24 cellular contexts compared by ENCODE assay signal in genomic region chr1:156138366-156138969, GRCh38. TPM values are rescaled to one million over a fixed set of nuclear protein-coding genes. Genes with fewer than 3 reads are reported as not detected.
A peak's percentile ranks its signal among the peaks of the same experiment; 100 is the strongest.
DNase-seq lines count a peak whose midpoint lies in the region; ATAC-seq and TF ChIP-seq lines count a peak whose summit lies in the region.
"Had no signal": no experiment of that assay in that cellular context is flagged by ENCODE, and none has a peak within 500 bp of the region (broad histone marks: within the 10 kb centered on the region; RNA-seq: fewer than 3 reads in every experiment).

No MANE protein-coding gene starts in this region.

- DNase-seq in HFFc6 (no peak), chondrocyte (ENCODE audit: low spot score) (peak; percentile 93), osteocyte (ENCODE audit: extremely low spot score, unreplicated experiment) (no peak), left colon (no peak), WERI-Rb-1 (no peak), HCEC 1CT (no peak)
- DNase-seq: activated CD4-positive, alpha-beta T cell treated with anti-CD3 and anti-CD28 coated beads for 36 hours; activated CD8-positive, alpha-beta memory T cell treated with anti-CD3 and anti-CD28 coated beads for 24 hours; activated effector memory CD4-positive, alpha-beta T cell treated with Interleukin-2 at 50 U/mL for 16 hours; activated naive CD8-positive, alpha-beta T cell treated with anti-CD3 and anti-CD28 coated beads for 36 hours; central memory CD4-positive, alpha-beta T cell; dorsolateral prefrontal cortex; Karpas-422; MV-4-11; naive B cell; occipital lobe; OCI-M1; SK-N-SH; stimulated activated naive CD8-positive, alpha-beta T cell treated with anti-CD3 and anti-CD28 coated beads, Interleukin-15, Interleukin-2, amounts not matched to agents 100 U/mL and 50 U/mL, for 24 hours had no signal

- peak overlapping the region; percentile 78 for H3K27ac Mint-ChIP-seq in HFFc6
- H3K27ac Mint-ChIP-seq in chondrocyte (ENCODE audit: unreplicated experiment): no peak overlapping the region
- peak overlapping the region; percentile 14 for H3K27ac Mint-ChIP-seq in osteocyte (ENCODE audit: unreplicated experiment)
- H3K27ac Mint-ChIP-seq: activated CD4-positive, alpha-beta T cell treated with anti-CD3 and anti-CD28 coated beads for 36 hours; activated naive CD8-positive, alpha-beta T cell treated with anti-CD3 and anti-CD28 coated beads for 36 hours had no signal

- intact Hi-C loops in left colon (cut with DNase I, micrococcal nuclease): no loop called here

- H3K27me3 Mint-ChIP-seq in HFFc6 (ENCODE audit: insufficient read depth) (peaks cover 94% of the 10 kb centered on the region), chondrocyte (ENCODE audit: low read depth) (no peaks in the 10 kb centered on the region), osteocyte (ENCODE audit: unreplicated experiment) (no peaks in the 10 kb centered on the region)
- H3K27me3 Mint-ChIP-seq: activated CD4-positive, alpha-beta T cell treated with anti-CD3 and anti-CD28 coated beads for 36 hours; activated naive CD8-positive, alpha-beta T cell treated with anti-CD3 and anti-CD28 coated beads for 36 hours had no signal

- ATAC-seq in left colon: no peak
- ATAC-seq: activated CD4-positive, alpha-beta T cell treated with anti-CD3 and anti-CD28 coated beads for 36 hours; stimulated activated naive CD8-positive, alpha-beta T cell treated with anti-CD3 and anti-CD28 coated beads, Interleukin-15, Interleukin-2, amounts not matched to agents 100 U/mL and 50 U/mL, for 24 hours had no signal

- H3K9me3 ChIP-seq in WERI-Rb-1 (ENCODE audit: severe bottlenecking): no peaks in the 10 kb centered on the region
- H3K9me3 ChIP-seq: ascending aorta, SK-N-SH, thoracic aorta had no signal

- H3K4me1 Mint-ChIP-seq in HFFc6 (ENCODE audit: low read depth) (peaks cover 47% of the 10 kb centered on the region), chondrocyte (ENCODE audit: low read depth) (peaks cover 36% of the 10 kb centered on the region), osteocyte (ENCODE audit: unreplicated experiment) (peaks cover 15% of the 10 kb centered on the region)
- H3K4me1 Mint-ChIP-seq: activated CD4-positive, alpha-beta T cell treated with anti-CD3 and anti-CD28 coated beads for 36 hours; activated naive CD8-positive, alpha-beta T cell treated with anti-CD3 and anti-CD28 coated beads for 36 hours; CD14-positive monocyte; naive B cell had no signal

- H3K36me3 Mint-ChIP-seq in HFFc6 (ENCODE audit: low read depth) (peaks cover 68% of the 10 kb centered on the region), chondrocyte (ENCODE audit: low read depth) (peaks cover 46% of the 10 kb centered on the region), osteocyte (ENCODE audit: unreplicated experiment) (peaks cover 55% of the 10 kb centered on the region)
- H3K36me3 Mint-ChIP-seq: naive B cell had no signal

- TF ChIP-seq CTCF in HFFc6 (IDR thresholded peaks at IDR 0.05) (no peak), chondrocyte (IDR thresholded peaks at IDR 0.05) (no peak), osteocyte (IDR thresholded peaks at IDR 0.05) (no peak), WERI-Rb-1 (IDR thresholded peaks at IDR 0.05; ENCODE audit: low read depth, low read length) (no peak)

- H3K4me3 Mint-ChIP-seq in HFFc6: peak overlapping the region; percentile 57; the same call in 1 of the 2 replicates
- no peak overlapping the region for H3K4me3 Mint-ChIP-seq in chondrocyte (ENCODE audit: unreplicated experiment)
- H3K4me3 Mint-ChIP-seq in osteocyte (ENCODE audit: unreplicated experiment): no peak overlapping the region
- H3K4me3 Mint-ChIP-seq: activated CD4-positive, alpha-beta T cell treated with anti-CD3 and anti-CD28 coated beads for 36 hours; activated naive CD8-positive, alpha-beta T cell treated with anti-CD3 and anti-CD28 coated beads for 36 hours; mesothelial cell of epicardium; naive B cell had no signal

- no peak overlapping the region for H3K4me3 ChIP-seq in WERI-Rb-1 (ENCODE audit: low read depth, low read length)
- H3K4me3 ChIP-seq: ascending aorta, dorsolateral prefrontal cortex, thoracic aorta had no signal

- no peaks in the 10 kb centered on the region for H3K27me3 ChIP-seq in WERI-Rb-1 (ENCODE audit: insufficient read depth, low read depth, severe bottlenecking)
- H3K27me3 ChIP-seq: ascending aorta, dorsolateral prefrontal cortex had no signal

- H3K9me3 Mint-ChIP-seq in HFFc6: peaks cover 43% of the 10 kb centered on the region
- H3K9me3 Mint-ChIP-seq in chondrocyte (ENCODE audit: low read depth): no peaks in the 10 kb centered on the region
- no peaks in the 10 kb centered on the region for H3K9me3 Mint-ChIP-seq in osteocyte (ENCODE audit: unreplicated experiment)
- H3K9me3 Mint-ChIP-seq: activated naive CD8-positive, alpha-beta T cell treated with anti-CD3 and anti-CD28 coated beads for 36 hours; mesothelial cell of epicardium; naive B cell had no signal

- no peak overlapping the region for H3K27ac ChIP-seq in WERI-Rb-1
- H3K27ac ChIP-seq: HL-60 had no signal

- H3K36me3 ChIP-seq in WERI-Rb-1: peaks cover 57% of the 10 kb centered on the region

RNA-seq across cellular contexts. Expression of gene SEMA4A, which starts 14.9 kb away (rescaled TPM):
- 1 to 10 TPM in 2 of 6 experiments, under 1 TPM in 4; 0.71 to 1.1 (median 0.83) TPM for total RNA-seq in HFFc6 (2021; fragmentation: NEBNext Ultra II Directional; extraction: Animal tissue kit (Norgen Biotek cat#: 25700))
- total RNA-seq in chondrocyte (1.6 to 2.5 TPM (median 2.0 TPM) in 3 replicates), osteocyte (1.6 and 1.8 TPM in 2 replicates), left colon (1 to 10 TPM; 3.5 to 6.5 TPM)

RNA-seq across cellular contexts. Expression of gene LMNA, which starts 24.0 kb away (rescaled TPM):
- total RNA-seq in HFFc6 (2021; fragmentation: NEBNext Ultra II Directional; extraction: Animal tissue kit (Norgen Biotek cat#: 25700)): 1,000 to 10,000 TPM; 1,238 to 1,664 (median 1,535) TPM
- total RNA-seq in chondrocyte (641 to 675 TPM (median 641 TPM) in 3 replicates), osteocyte (733 and 792 TPM in 2 replicates), left colon (100 to 1,000 TPM; 335 to 478 TPM)

RNA-seq across cellular contexts. Expression of gene SLC25A44, which starts 55.4 kb away (rescaled TPM):
- 10 to 100 TPM; 19.6 to 25.2 (median 23.4) TPM for total RNA-seq in HFFc6 (2021; fragmentation: NEBNext Ultra II Directional; extraction: Animal tissue kit (Norgen Biotek cat#: 25700))
- total RNA-seq in chondrocyte: 13.4 to 17.5 TPM (median 17.2 TPM) in 3 replicates
- total RNA-seq in osteocyte: 20.2 and 23.4 TPM in 2 replicates
- total RNA-seq in left colon: 10 to 100 TPM; 21.3 to 30.3 TPM

RNA-seq across cellular contexts. Expression of gene MEX3A, which starts 56.2 kb away (rescaled TPM):
- total RNA-seq in HFFc6 (2021; fragmentation: NEBNext Ultra II Directional; extraction: Animal tissue kit (Norgen Biotek cat#: 25700)): 1 to 10 TPM; 1.4 to 3.1 (median 2.2) TPM
- total RNA-seq in chondrocyte: 11.7 to 12.7 TPM (median 12.0 TPM) in 3 replicates
- 19.8 and 20.7 TPM in 2 replicates for total RNA-seq in osteocyte
- total RNA-seq in left colon: 1 to 10 TPM in 1 of 2 donors, under 1 TPM in 1; 0.78 to 1.1 TPM
